Comparison of ENCODE assay signal across 8 cellular contexts in the genomic region with DNA sequence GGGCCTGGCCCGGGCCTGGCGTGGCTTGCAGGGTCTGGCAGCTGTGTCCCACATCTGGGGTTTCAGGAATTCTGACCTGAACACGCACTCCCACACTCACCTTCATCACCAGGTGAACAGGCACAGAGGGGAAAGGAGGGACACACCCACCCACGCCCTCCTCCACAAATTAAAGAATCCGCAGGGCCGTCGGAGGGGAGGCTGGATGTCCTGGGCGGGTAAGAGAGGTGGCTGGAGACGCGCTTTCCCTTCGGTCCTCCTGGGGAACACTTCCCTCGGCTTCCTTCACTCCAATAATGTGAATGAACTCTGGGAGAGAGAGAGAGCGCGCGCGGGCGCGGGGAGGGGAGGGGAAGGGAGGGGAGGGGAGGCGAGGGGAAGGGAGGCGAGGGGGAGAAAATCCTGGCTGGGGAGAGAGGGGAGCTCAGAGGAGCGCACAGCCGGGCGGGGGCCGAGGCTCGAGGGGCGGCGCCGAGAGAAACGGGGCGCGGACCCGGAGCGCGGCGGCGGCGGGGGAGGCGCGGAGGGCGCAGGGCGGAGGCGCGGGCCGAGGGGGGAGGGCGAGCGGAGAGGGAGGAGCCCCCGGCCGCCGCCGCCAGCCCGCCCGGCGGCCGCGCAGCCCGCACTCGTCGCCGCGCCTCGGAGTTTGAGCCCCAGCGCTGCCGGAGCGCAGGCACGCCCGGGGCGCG. TPM values are rescaled to one million over a fixed set of nuclear protein-coding genes. Genes with fewer than 3 reads are reported as not detected.
DNase-seq lines count a peak whose midpoint lies in the region; ATAC-seq and TF ChIP-seq lines count a peak whose summit lies in the region.

A gene (plus strand): TSS at position 625 of the 689 bp plus-strand sequence. CDS start 205 bp downstream, outside the sequence.

- H3K36me3 ChIP-seq in cardiac muscle cell (no peaks in the 10 kb centered on the region), ascending aorta (no peaks in the 10 kb centered on the region), right lobe of liver (no peaks in the 10 kb centered on the region), upper lobe of left lung (no peaks in the 10 kb centered on the region)

- TF ChIP-seq POLR2A in right lobe of liver (IDR thresholded peaks at IDR 0.05) = no peak
- TF ChIP-seq POLR2A in upper lobe of left lung (IDR thresholded peaks at IDR 0.05) = no peak

- H3K4me3 ChIP-seq in cardiac muscle cell (peak within 1 kb of the TSS; percentile 19), ascending aorta (peak within 1 kb of the TSS; percentile 48 to 60), right lobe of liver (peak within 1 kb of the TSS in 2 of 3 donors; percentile 16 to 42), upper lobe of left lung (peak within 1 kb of the TSS; percentile 25 to 55 (median 48))

- H3K27me3 ChIP-seq in cardiac muscle cell (peaks cover 78% of the 10 kb centered on the region), ascending aorta (peaks cover 8% of the 10 kb centered on the region), right lobe of liver (peaks cover 0 to 7% of the 10 kb centered on the region in 2 donors), upper lobe of left lung (peaks cover 0 to 27% (median 18%) of the 10 kb centered on the region in 4 donors)

- CTCF ChIA-PET in GM10248 (lab: Yijun Ruan, JAX) = no interaction called here

- H3K9me3 ChIP-seq in cardiac muscle cell (ENCODE audit: low read depth) (no peaks in the 10 kb centered on the region), ascending aorta (no peaks in the 10 kb centered on the region), right lobe of liver (no peaks in the 10 kb centered on the region), upper lobe of left lung (no peaks in the 10 kb centered on the region)

- POLR2A ChIA-PET in GM10248 (lab: Yijun Ruan, JAX) = interaction anchor here (0.6 kb wide), 1 partner anchor 270 kb away, joined by 7 read pairs; no protein-coding TSS in a partner anchor

- intact Hi-C loops in Right ventricle myocardium superior (cut with DNase I) (no loop called here), ascending aorta (cut with DNase I) (no loop called here), right lobe of liver (cut with DNase I) (no loop called here)

- in situ Hi-C loops in GM13976 (cut with MboI; ENCODE audit: low sequenced_read_pairs, unreplicated experiment) = no loop called here

- 4% methylated on average over 17 of the region's 68 CpGs for WGBS in right lobe of liver (ENCODE audit: insufficient coverage, low coverage, low lambda C conversion rate, missing lambda C conversion rate)
- 11 to 14% methylated on average over 3 to 8 of the region's 68 CpGs for WGBS in upper lobe of left lung, 2 donors

- TF ChIP-seq CTCF in cardiac muscle cell (IDR thresholded peaks at IDR 0.05; ENCODE audit: low read depth, low read length) (no peak), ascending aorta (IDR thresholded peaks at IDR 0.05) (no peak), right lobe of liver (IDR thresholded peaks at IDR 0.05) (no peak), upper lobe of left lung (IDR thresholded peaks at IDR 0.05) (no peak), GM10248 (IDR thresholded peaks at IDR 0.05; ENCODE audit: control extremely low read depth, extremely low read depth, low read depth, missing control alignments) (no peak), GM13976 (IDR thresholded peaks at IDR 0.05; ENCODE audit: borderline replicate concordance, control extremely low read depth, extremely low read depth, insufficient read depth, missing control alignments) (no peak)

- H3K4me1 ChIP-seq in cardiac muscle cell (ENCODE audit: low read depth) = peaks cover 7% of the 10 kb centered on the region
- peaks cover 0 to 3% of the 10 kb centered on the region in 2 donors for H3K4me1 ChIP-seq in ascending aorta
- peaks cover 0 to 12% (median 0%) of the 10 kb centered on the region in 4 donors for H3K4me1 ChIP-seq in right lobe of liver
- H3K4me1 ChIP-seq in upper lobe of left lung = peaks cover 12 to 25% (median 15%) of the 10 kb centered on the region in 4 donors

- H3K27ac ChIP-seq in cardiac muscle cell (no peak within 1 kb of the TSS), ascending aorta (no peak within 1 kb of the TSS), right lobe of liver (no peak within 1 kb of the TSS), upper lobe of left lung (no peak within 1 kb of the TSS)

- no peak for TF ChIP-seq EP300 in upper lobe of left lung (IDR thresholded peaks at IDR 0.05)

- ATAC-seq in Right ventricle myocardium superior (ENCODE audit: poor library complexity) (no peak), right lobe of liver (no peak), upper lobe of left lung (ENCODE audit: low FRiP score in 2 of 2) (peak in 1 of 2 donors; percentile 27)

- peak in 1 of 2 donors; percentile 31 for DNase-seq in cardiac muscle cell (ENCODE audit: low read depth in 1 of 2, low spot score in 1 of 2)
- DNase-seq in Right ventricle myocardium superior = no peak
- DNase-seq in ascending aorta (ENCODE audit: low spot score in 2 of 2) = no peak
- no peak for DNase-seq in right lobe of liver
- DNase-seq in upper lobe of left lung = peak in 1 of 2 donors; percentile 83
- DNase-seq in GM10248 (ENCODE audit: extremely low spot score) = no peak
- DNase-seq in activated CD4-positive, alpha-beta T cell treated with anti-CD3 and anti-CD28 coated beads, Interleukin-2, amount 50 U/mL, for 48 hours = no peak
- no peak for DNase-seq in GM13976 (ENCODE audit: low spot score)

RNA-seq across cellular contexts. Expression of the gene that starts here (rescaled TPM):
- total RNA-seq in cardiac muscle cell (1.2 and 2.2 TPM in 2 replicates), Right ventricle myocardium superior (not detected), ascending aorta (not detected), right lobe of liver (not detected), upper lobe of left lung (10 to 100 TPM in 2 of 6 donors, 1 to 10 TPM in 4; 2.1 to 27.8 (median 8.0) TPM)
- 1.2 and 3.0 TPM in 2 replicates for polyA plus RNA-seq in cardiac muscle cell
